Comparison of ENCODE assay signal across 20 cellular contexts in the genomic region with DNA sequence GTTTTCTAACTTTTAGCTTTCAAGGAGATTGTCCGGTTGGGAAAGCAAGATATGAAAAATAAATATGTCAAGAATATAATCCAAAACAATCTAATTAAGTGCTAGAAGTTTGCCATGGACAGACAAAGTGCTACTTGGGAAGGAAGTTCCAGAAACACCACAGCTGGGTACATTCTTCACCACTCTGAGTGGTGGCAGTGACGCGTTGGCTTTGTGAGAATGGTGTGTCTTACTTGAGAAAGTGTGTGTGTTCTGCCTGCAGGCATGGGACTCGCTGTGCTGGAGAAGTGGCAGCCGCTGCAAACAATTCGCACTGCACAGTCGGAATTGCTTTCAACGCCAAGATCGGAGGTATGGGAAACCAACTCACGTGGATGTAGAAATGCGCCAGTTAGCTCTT.
DNase-seq lines count a peak whose midpoint lies in the region; ATAC-seq, FAIRE-seq and TF ChIP-seq lines count a peak whose summit lies in the region.
"Had no signal": no experiment of that assay in that cellular context is flagged by ENCODE, and none has a peak within 500 bp of the region (broad histone marks: within the 10 kb centered on the region; RNA-seq: fewer than 3 reads in every experiment).

No MANE protein-coding gene starts in this region.

- WGBS in IMR-90 (ENCODE audit: extremely low coverage in 2 of 2, insufficient read length in 1 of 2), 2 experiments = 25% methylated on average over 8 of the region's 11 CpGs; no CpG with 5 or more reads in 1 of the 2 experiments
- WGBS in H1 (ENCODE audit: extremely low coverage in 1 of 2, insufficient coverage in 1 of 2, insufficient read length in 1 of 2, insufficient replicate concordance in 2 of 2, low coverage in 1 of 2, low lambda C conversion rate in 2 of 2, missing lambda C conversion rate in 1 of 2), 2 experiments = 92% methylated on average over 11 of the region's 11 CpGs; no CpG with 5 or more reads in 1 of the 2 experiments
- no CpG with 5 or more reads among the region's 11 CpGs for WGBS in trophoblast cell (ENCODE audit: extremely low coverage, insufficient coverage, insufficient read length)
- 93% methylated on average over 11 of the region's 11 CpGs for WGBS in body of pancreas, 2 donors

- no peak overlapping the region for H2BK5ac ChIP-seq in IMR-90 (ENCODE audit: low read depth, low read length, poor library complexity, severe bottlenecking)
- H2BK5ac ChIP-seq in H1 (ENCODE audit: low read depth, low read length) = 0 out of 2 replicates have a peak overlapping the region, but pooled peaks have one; percentile 18
- H2BK5ac ChIP-seq in trophoblast cell (ENCODE audit: low read depth, low read length, poor library complexity) = no peak overlapping the region

- no peak overlapping the region for H3K4me2 ChIP-seq in IMR-90 (ENCODE audit: low read depth, low read length)
- H3K4me2 ChIP-seq in H1 (ENCODE audit: insufficient read depth in 1 of 2, low read depth in 2 of 2, low read length in 2 of 2) = no peak overlapping the region
- no peak overlapping the region for H3K4me2 ChIP-seq in trophoblast cell (ENCODE audit: low read length)

- no peaks in the 10 kb centered on the region for H3K79me2 ChIP-seq in H1 (ENCODE audit: control insufficient read depth in 1 of 2, insufficient read depth in 2 of 2, low read length in 2 of 2)
- H3K79me2 ChIP-seq in trophoblast cell (ENCODE audit: control insufficient read depth, insufficient read depth, low read length, poor library complexity) = no peaks in the 10 kb centered on the region

- H3K9me3 ChIP-seq in IMR-90 (ENCODE audit: control insufficient read depth, insufficient read depth, low read length) (no peaks in the 10 kb centered on the region), H1 (ENCODE audit: insufficient read depth in 2 of 2, low read depth in 1 of 2, low read length in 1 of 2) (no peaks in the 10 kb centered on the region), trophoblast cell (ENCODE audit: insufficient read depth, low read depth, low read length) (peaks cover 2% of the 10 kb centered on the region), body of pancreas (no peaks in the 10 kb centered on the region)
- H3K9me3 ChIP-seq: HAP-1 had no signal

- H3K36me3 ChIP-seq in IMR-90 (ENCODE audit: control insufficient read depth, insufficient read depth, low read length) = peaks cover 2% of the 10 kb centered on the region; the same call in 1 of the 2 replicates
- H3K36me3 ChIP-seq in H1 (ENCODE audit: control insufficient read depth in 2 of 4, insufficient read depth in 4 of 4, low read length in 3 of 4) = no peaks in the 10 kb centered on the region; a peak in 1 of 8 replicates
- H3K36me3 ChIP-seq in trophoblast cell (ENCODE audit: control insufficient read depth in 1 of 2, insufficient read depth in 2 of 2, low read length in 2 of 2) = peaks cover 5% of the 10 kb centered on the region in 2 experiments
- H3K36me3 ChIP-seq in body of pancreas (replicated peaks in 1 of 2; ENCODE audit: insufficient read depth in 1 of 2, low read depth in 2 of 2) = no peaks in the 10 kb centered on the region
- H3K36me3 ChIP-seq: HAP-1 had no signal

- H3K4me3 Mint-ChIP-seq in type B pancreatic cell = no peak overlapping the region
- H3K4me3 Mint-ChIP-seq: CD4-positive, alpha-beta memory T cell; HFFc6 had no signal

- in situ Hi-C loops in IMR-90 (cut with MboI; ENCODE audit: low sequenced_read_pairs) = no loop called here

- no peaks in the 10 kb centered on the region for H4K20me1 ChIP-seq in IMR-90 (ENCODE audit: insufficient read depth, low read length)
- H4K20me1 ChIP-seq in H1 (replicated peaks in 1 of 2; ENCODE audit: control insufficient read depth in 1 of 2, insufficient read depth in 2 of 2, low read length in 2 of 2) = no peaks in the 10 kb centered on the region

- H2BK20ac ChIP-seq in IMR-90 (ENCODE audit: low read depth, low read length) (no peak overlapping the region), H1 (ENCODE audit: low read length) (no peak overlapping the region)

- no peak overlapping the region for H3K27ac Mint-ChIP-seq in type B pancreatic cell
- H3K27ac Mint-ChIP-seq: HFFc6 had no signal

- H3K4me1 ChIP-seq in IMR-90 (ENCODE audit: control insufficient read depth, insufficient read depth, low read length) (no peaks in the 10 kb centered on the region), H1 (replicated peaks in 1 of 4; ENCODE audit: control insufficient read depth in 3 of 4, insufficient read depth in 4 of 4, low read length in 3 of 4) (no peaks in the 10 kb centered on the region), trophoblast cell (ENCODE audit: control insufficient read depth in 1 of 2, insufficient read depth in 2 of 2, low read length in 2 of 2) (no peaks in the 10 kb centered on the region), body of pancreas (no peaks in the 10 kb centered on the region)
- H3K4me1 ChIP-seq: HAP-1 had no signal

- DNase-seq in ELF-1 (ENCODE audit: low read depth, low spot score) (peak; percentile 16), IMR-90 (peak; percentile 1), H1 (ENCODE audit: low read depth in 1 of 2, low spot score in 2 of 2) (no peak), trophoblast cell (peak in 1 of 2 donors; percentile 28), head of caudate nucleus (no peak), body of pancreas (no peak), type B pancreatic cell (ENCODE audit: extremely low spot score, unreplicated experiment) (no peak)
- no peak for DNase-seq in activated effector memory CD4-positive, alpha-beta T cell treated with anti-CD3 and anti-CD28 coated beads, Interleukin-2, amount 50 U/mL, for 16 hours
- DNase-seq: Calu3; CD4-positive, alpha-beta memory T cell; COR-L47; DMS53; DND-41; EL; GF-D8; GOT3; HFFc6 had no signal

- TF ChIP-seq POLR2A in IMR-90 (IDR thresholded peaks at IDR 0.05; ENCODE audit: low read depth, low read length) (no peak), H1 (IDR thresholded peaks at IDR 0.05; ENCODE audit: control extremely low read depth in 1 of 2, low read depth in 2 of 2, low read length in 2 of 2) (no peak), body of pancreas (IDR thresholded peaks at IDR 0.05) (no peak)

- H4K12ac ChIP-seq in trophoblast cell (ENCODE audit: low read depth, low read length) = no peak overlapping the region

- no peak overlapping the region for H4K5ac ChIP-seq in IMR-90 (ENCODE audit: low read depth, low read length)
- no peak overlapping the region for H4K5ac ChIP-seq in H1 (ENCODE audit: insufficient read length, low read depth, low read length)

- CTCF ChIA-PET in IMR-90 (lab: Yijun Ruan, JAX) (no interaction called here), H1 (lab: Charles Lee; ENCODE audit: partially characterized antibody) (interaction anchor here (1.1 kb wide), 1 partner anchor 10 kb away, joined by 3 read pairs; no protein-coding TSS in a partner anchor)

- H3K18ac ChIP-seq in IMR-90 (ENCODE audit: low read depth, low read length) = no peak overlapping the region
- H3K18ac ChIP-seq in H1 (ENCODE audit: extremely low read depth, low read length) = no peak overlapping the region
- H3K18ac ChIP-seq in trophoblast cell (ENCODE audit: low read length) = no peak overlapping the region

- H3K27me3 Mint-ChIP-seq in type B pancreatic cell = no peaks in the 10 kb centered on the region
- H3K27me3 Mint-ChIP-seq: CD4-positive, alpha-beta memory T cell had no signal

- no peak overlapping the region for H4K8ac ChIP-seq in IMR-90 (ENCODE audit: low read depth in 2 of 2, low read length in 2 of 2)
- H4K8ac ChIP-seq in H1 (ENCODE audit: extremely low read depth, insufficient read depth, low read length) = no peak overlapping the region
- H4K8ac ChIP-seq in trophoblast cell (ENCODE audit: low read depth, low read length) = no peak overlapping the region

- dilution Hi-C loops in IMR-90 (cut with HindIII; ENCODE audit: low sequenced_read_pairs, unreplicated experiment) = no loop called here

- no peaks in the 10 kb centered on the region for H3K23me2 ChIP-seq in H1 (ENCODE audit: low read depth, low read length)

- H3K14ac ChIP-seq in IMR-90 (replicated peaks; ENCODE audit: low read depth, low read length) (no peak overlapping the region), H1 (ENCODE audit: insufficient read length) (no peak overlapping the region), trophoblast cell (ENCODE audit: low read length) (no peak overlapping the region)

- H3K4ac ChIP-seq in IMR-90 (ENCODE audit: low read depth, low read length) (no peak overlapping the region), H1 (replicated peaks; ENCODE audit: insufficient read length, low read depth, low read length) (no peak overlapping the region), trophoblast cell (ENCODE audit: low read depth, low read length) (no peak overlapping the region)

- intact Hi-C loops in IMR-90 (cut with micrococcal nuclease) (no loop called here), head of caudate nucleus (cut with DNase I) (no loop called here), body of pancreas (cut with DNase I) (no loop called here)

- H2BK120ac ChIP-seq in IMR-90 (ENCODE audit: low read depth, low read length) (no peak overlapping the region), H1 (replicated peaks; ENCODE audit: low read depth, low read length) (no peak overlapping the region), trophoblast cell (ENCODE audit: insufficient read depth, low read length, poor library complexity) (no peak overlapping the region)

- H3K79me1 ChIP-seq in IMR-90 (ENCODE audit: low read depth in 1 of 2, low read length in 2 of 2) (no peaks in the 10 kb centered on the region), H1 (ENCODE audit: low read depth, low read length) (no peaks in the 10 kb centered on the region), trophoblast cell (ENCODE audit: low read length) (no peaks in the 10 kb centered on the region)

- H3K4me3 ChIP-seq in IMR-90 (ENCODE audit: insufficient read depth, low read depth, low read length) (no peak overlapping the region), H1 (ENCODE audit: extremely low read depth in 1 of 4, insufficient read depth in 2 of 4, low read depth in 3 of 4, low read length in 4 of 4) (no peak overlapping the region), trophoblast cell (ENCODE audit: low read depth, low read length) (no peak overlapping the region), body of pancreas (no peak overlapping the region)
- H3K4me3 ChIP-seq: HAP-1 had no signal

- H3K9ac ChIP-seq in IMR-90 (ENCODE audit: low read depth, low read length) (no peak overlapping the region), H1 (replicated peaks in 1 of 4; ENCODE audit: extremely low read depth in 1 of 4, low read depth in 3 of 4, low read length in 3 of 4) (no peak overlapping the region), trophoblast cell (ENCODE audit: low read length) (no peak overlapping the region)

- no peak for FAIRE-seq in H1 (lab: Jason Lieb, UNC)
- FAIRE-seq: GM12891, GM18507 had no signal

- no peaks in the 10 kb centered on the region for H3K9me1 ChIP-seq in IMR-90 (ENCODE audit: insufficient read depth, low read length)

- H2BK12ac ChIP-seq in H1 (ENCODE audit: low read depth, low read length) = no peak overlapping the region
- no peak overlapping the region for H2BK12ac ChIP-seq in trophoblast cell (ENCODE audit: low read length)

- peaks cover 7% of the 10 kb centered on the region for H3K4me1 Mint-ChIP-seq in type B pancreatic cell (ENCODE audit: unreplicated experiment)

- no peak for TF ChIP-seq EP300 in H1 (IDR thresholded peaks at IDR 0.05; ENCODE audit: borderline replicate concordance in 1 of 2, low read depth in 2 of 2, low read length in 2 of 2)

- H3K23ac ChIP-seq in IMR-90 (ENCODE audit: low read depth, low read length) = no peak overlapping the region; the same call in 1 of the 2 replicates
- H3K23ac ChIP-seq in H1 (ENCODE audit: insufficient read length) = no peak overlapping the region
- peak overlapping the region; percentile 28 for H3K23ac ChIP-seq in trophoblast cell (ENCODE audit: low read length)

- TF ChIP-seq CTCF in IMR-90 (conservative IDR thresholded peaks at IDR 0.05; ENCODE audit: low read depth, low read length) = no peak
- TF ChIP-seq CTCF in H1 (IDR thresholded peaks at IDR 0.05; ENCODE audit: control extremely low read depth in 1 of 3, insufficient read depth in 1 of 3, low read depth in 1 of 3, low read length in 3 of 3) = no peak
- TF ChIP-seq CTCF in body of pancreas (IDR thresholded peaks at IDR 0.05) = no peak
- no peak for TF ChIP-seq CTCF in type B pancreatic cell (conservative IDR thresholded peaks at IDR 0.05)

- H3K27ac ChIP-seq in IMR-90 (ENCODE audit: insufficient read depth, low read length) = no peak overlapping the region
- no peak overlapping the region; the same call in 1 of the 2 replicates for H3K27ac ChIP-seq in H1 (ENCODE audit: low read depth, low read length)
- H3K27ac ChIP-seq in trophoblast cell (ENCODE audit: low read depth, low read length) = no peak overlapping the region
- H3K27ac ChIP-seq in body of pancreas = no peak overlapping the region

- H2AFZ ChIP-seq in IMR-90 (replicated peaks; ENCODE audit: low read length, poor library complexity) (peak overlapping the region; percentile 24), H1 (ENCODE audit: low read length) (no peak overlapping the region), trophoblast cell (ENCODE audit: insufficient read depth, low read length, poor library complexity) (no peak overlapping the region)

- POLR2A ChIA-PET in IMR-90 (lab: Charles Lee; ENCODE audit: unreplicated experiment) (no interaction called here), H1 (lab: Charles Lee; ENCODE audit: partially characterized antibody) (no interaction called here)

- H3K56ac ChIP-seq in IMR-90 (ENCODE audit: extremely low read depth, insufficient read depth, low read length) (no peak overlapping the region), H1 (replicated peaks; ENCODE audit: insufficient read length, low read depth, low read length) (no peak overlapping the region)

- no TSS peak for BruUV-seq in IMR-90 (replicated peaks; lab: Mats Ljungman, UMichigan)

- peaks cover 8% of the 10 kb centered on the region for H3K9me3 Mint-ChIP-seq in type B pancreatic cell

- no peak for ATAC-seq in IMR-90 (ENCODE audit: low read depth)
- no peak for ATAC-seq in body of pancreas

- H2AK9ac ChIP-seq in IMR-90 (replicated peaks; ENCODE audit: low read depth, low read length, poor library complexity) = no peak overlapping the region

- H2BK15ac ChIP-seq in IMR-90 (ENCODE audit: low read depth, low read length) (no peak overlapping the region), H1 (ENCODE audit: low read length) (no peak overlapping the region)

- H2AK5ac ChIP-seq in IMR-90 (ENCODE audit: low read depth, low read length) (no peak overlapping the region), H1 (ENCODE audit: low read depth, low read length) (no peak overlapping the region), trophoblast cell (ENCODE audit: low read length) (no peak overlapping the region)

- TF ChIP-seq RAD21 in IMR-90 (IDR thresholded peaks at IDR 0.05; ENCODE audit: low read length) = no peak
- no peak for TF ChIP-seq RAD21 in H1 (IDR thresholded peaks at IDR 0.05 in 1 of 2, conservative IDR thresholded peaks at IDR 0.05 in 1 of 2; ENCODE audit: low read depth in 2 of 2, low read length in 2 of 2)

- no peaks in the 10 kb centered on the region for H3K27me3 ChIP-seq in IMR-90 (ENCODE audit: control insufficient read depth, insufficient read depth, low read length)
- no peaks in the 10 kb centered on the region for H3K27me3 ChIP-seq in H1 (replicated peaks in 1 of 4; ENCODE audit: control insufficient read depth in 3 of 4, extremely low read depth in 1 of 4, insufficient read depth in 3 of 4, low read length in 3 of 4)
- no peaks in the 10 kb centered on the region for H3K27me3 ChIP-seq in trophoblast cell (ENCODE audit: insufficient read depth, low read length)
- no peaks in the 10 kb centered on the region for H3K27me3 ChIP-seq in body of pancreas

- peaks cover 30% of the 10 kb centered on the region for H3K36me3 Mint-ChIP-seq in type B pancreatic cell

- H4K91ac ChIP-seq in IMR-90 (ENCODE audit: insufficient read depth, low read depth, low read length) = no peak overlapping the region
- H4K91ac ChIP-seq in H1 (replicated peaks; ENCODE audit: insufficient read length, low read length) = no peak overlapping the region
- no peak overlapping the region for H4K91ac ChIP-seq in trophoblast cell (ENCODE audit: low read depth, low read length)

Comparison
In these comparisons a context has a peak if more than half of its experiments do, and no peak if none do; other contexts are left out.
1. DNase-seq: peak in ELF-1 (single experiment) and IMR-90 (single experiment); none in H1 (0 of 2), head of caudate nucleus (0 of 42), body of pancreas (0 of 4), activated effector memory CD4-positive, alpha-beta T cell treated with anti-CD3 and anti-CD28 coated beads, Interleukin-2, amount 50 U/mL, for 16 hours (single experiment) and type B pancreatic cell (single experiment).